ENCODE assay signal across 31 cellular contexts in the genomic region with DNA sequence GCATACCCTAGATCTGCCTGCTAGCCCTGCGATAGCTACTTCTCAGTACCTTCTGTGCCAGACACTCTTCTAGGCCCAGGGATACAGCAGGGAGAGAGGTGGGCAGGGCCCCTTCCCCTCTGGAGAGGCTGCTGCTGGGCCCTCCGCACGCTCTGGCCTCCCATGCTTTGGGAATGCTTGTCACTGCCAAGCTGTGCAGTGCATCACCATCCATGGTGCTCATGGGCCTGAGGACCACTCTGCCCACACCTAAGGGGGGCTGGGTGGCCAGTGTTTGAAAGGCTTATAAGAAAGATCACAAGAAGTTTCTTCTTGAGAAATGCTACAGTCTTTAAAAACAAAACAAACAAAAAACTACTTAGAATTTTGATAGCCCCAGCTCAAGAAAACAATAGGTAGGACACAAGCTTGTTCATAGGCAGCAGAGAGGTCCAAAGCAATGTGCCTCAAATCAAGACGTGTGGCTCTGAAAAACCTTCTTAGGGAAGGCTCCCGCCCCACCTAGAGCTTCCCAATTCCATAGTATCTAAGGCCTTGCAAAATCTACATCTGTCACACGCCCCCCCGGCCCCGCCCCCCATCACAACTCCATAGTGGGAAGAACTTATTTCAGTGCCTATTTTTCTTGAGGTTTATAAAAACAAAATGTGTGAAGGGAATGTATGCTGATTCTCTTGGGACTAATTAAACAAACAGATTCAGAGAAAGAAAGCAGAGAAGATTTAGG.
"Had no signal": no experiment of that assay in that cellular context is flagged by ENCODE, and none has a peak within 500 bp of the region (broad histone marks: within the 10 kb centered on the region; RNA-seq: fewer than 3 reads in every experiment).

No MANE protein-coding gene starts in this region.

- H3K27me3 Mint-ChIP-seq: activated B cell treated with CpG ODN at 0.5 μM for 24 hours; activated CD4-positive, alpha-beta memory T cell treated with anti-CD3 and anti-CD28 coated beads for 36 hours; activated CD8-positive, alpha-beta memory T cell treated with anti-CD3 and anti-CD28 coated beads, Interleukin-2, amount 10 ng/mL, durations not matched to agents 7 days and 5 days; activated naive CD4-positive, alpha-beta T cell treated with anti-CD3 and anti-CD28 coated beads, Interleukin-2, amount 10 ng/mL, durations not matched to agents 7 days and 5 days; activated T-cell treated with anti-CD3 and anti-CD28 coated beads, Interleukin-2, amount 50 U/mL, for 24 hours; brain; T-helper 17 cell had no signal

- H3K36me3 ChIP-seq: ascending aorta, breast epithelium, cardiac muscle cell, WERI-Rb-1 had no signal

- ATAC-seq: activated CD4-positive, CD25-positive, alpha-beta regulatory T cell treated with anti-CD3 and anti-CD28 coated beads, Interleukin-2, amount 50 U/mL, for 24 hours; activated CD8-positive, alpha-beta memory T cell treated with anti-CD3 and anti-CD28 coated beads, Interleukin-2, amount 10 ng/mL, durations not matched to agents 7 days and 5 days; activated CD8-positive, alpha-beta T cell treated with anti-CD3 and anti-CD28 coated beads, Interleukin-2, amount 10 ng/mL, durations not matched to agents 7 days and 5 days; activated naive CD4-positive, alpha-beta T cell treated with anti-CD3 and anti-CD28 coated beads, Interleukin-2, amount 50 U/mL, for 72 hours; activated T-cell treated with anti-CD3 and anti-CD28 coated beads, Interleukin-2, amount 50 U/mL, for 72 hours; T-helper 17 cell had no signal

- H3K27ac Mint-ChIP-seq: activated B cell treated with CpG ODN at 0.5 μM for 24 hours; activated CD4-positive, alpha-beta memory T cell treated with anti-CD3 and anti-CD28 coated beads for 36 hours; activated CD8-positive, alpha-beta memory T cell treated with anti-CD3 and anti-CD28 coated beads, Interleukin-2, amount 10 ng/mL, durations not matched to agents 7 days and 5 days; activated CD8-positive, alpha-beta T cell treated with anti-CD3 and anti-CD28 coated beads, Interleukin-2, amount 10 ng/mL, durations not matched to agents 7 days and 5 days; activated naive CD4-positive, alpha-beta T cell treated with anti-CD3 and anti-CD28 coated beads, Interleukin-2, amount 10 ng/mL, durations not matched to agents 7 days and 5 days; activated naive CD4-positive, alpha-beta T cell treated with anti-CD3 and anti-CD28 coated beads, Interleukin-2, amount 50 U/mL, for 72 hours; activated naive CD8-positive, alpha-beta T cell treated with anti-CD3 and anti-CD28 coated beads, Interleukin-2, amount 10 ng/mL, durations not matched to agents 7 days and 5 days; activated T-cell treated with anti-CD3 and anti-CD28 coated beads, Interleukin-2, amount 50 U/mL, for 24 hours; activated T-cell treated with anti-CD3 and anti-CD28 coated beads, Interleukin-2, amount 50 U/mL, for 72 hours; T-helper 17 cell; T-helper 2 cell treated with Interferon-gamma antibody and Interleukin-4, amounts not matched to agents 5 μg/mL and 100 μg/mL, for 36 hours had no signal

- H3K27me3 ChIP-seq: ascending aorta, breast epithelium, cardiac muscle cell had no signal

- H3K9me3 Mint-ChIP-seq: activated B cell treated with CpG ODN at 0.5 μM for 24 hours; activated CD4-positive, alpha-beta memory T cell treated with anti-CD3 and anti-CD28 coated beads for 36 hours; activated naive CD4-positive, alpha-beta T cell treated with anti-CD3 and anti-CD28 coated beads, Interleukin-2, amount 10 ng/mL, durations not matched to agents 7 days and 5 days; activated naive CD4-positive, alpha-beta T cell treated with anti-CD3 and anti-CD28 coated beads, Interleukin-2, amount 50 U/mL, for 72 hours; activated naive CD8-positive, alpha-beta T cell treated with anti-CD3 and anti-CD28 coated beads, Interleukin-2, amount 10 ng/mL, durations not matched to agents 7 days and 5 days; activated T-cell treated with anti-CD3 and anti-CD28 coated beads, Interleukin-2, amount 50 U/mL, for 24 hours; activated T-cell treated with anti-CD3 and anti-CD28 coated beads, Interleukin-2, amount 50 U/mL, for 72 hours; brain; T-helper 2 cell treated with Interferon-gamma antibody and Interleukin-4, amounts not matched to agents 5 μg/mL and 100 μg/mL, for 36 hours had no signal

- H3K4me1 Mint-ChIP-seq: activated CD8-positive, alpha-beta memory T cell treated with anti-CD3 and anti-CD28 coated beads, Interleukin-2, amount 10 ng/mL, durations not matched to agents 7 days and 5 days; activated naive CD4-positive, alpha-beta T cell treated with anti-CD3 and anti-CD28 coated beads, Interleukin-2, amount 10 ng/mL, durations not matched to agents 7 days and 5 days had no signal

- H3K9me3 ChIP-seq: ascending aorta, breast epithelium had no signal

- H3K4me3 ChIP-seq: ascending aorta, breast epithelium, cardiac muscle cell had no signal

- H3K36me3 Mint-ChIP-seq: activated CD4-positive, alpha-beta memory T cell treated with anti-CD3 and anti-CD28 coated beads for 36 hours; activated CD8-positive, alpha-beta memory T cell treated with anti-CD3 and anti-CD28 coated beads, Interleukin-2, amount 10 ng/mL, durations not matched to agents 7 days and 5 days; activated naive CD4-positive, alpha-beta T cell treated with anti-CD3 and anti-CD28 coated beads, Interleukin-2, amount 10 ng/mL, durations not matched to agents 7 days and 5 days; activated naive CD4-positive, alpha-beta T cell treated with anti-CD3 and anti-CD28 coated beads, Interleukin-2, amount 50 U/mL, for 72 hours; activated naive CD8-positive, alpha-beta T cell treated with anti-CD3 and anti-CD28 coated beads, Interleukin-2, amount 10 ng/mL, durations not matched to agents 7 days and 5 days; brain had no signal

- H3K4me3 Mint-ChIP-seq: activated B cell treated with CpG ODN at 0.5 μM for 24 hours; activated CD4-positive, alpha-beta memory T cell treated with anti-CD3 and anti-CD28 coated beads for 36 hours; activated CD8-positive, alpha-beta memory T cell treated with anti-CD3 and anti-CD28 coated beads, Interleukin-2, amount 10 ng/mL, durations not matched to agents 7 days and 5 days; activated CD8-positive, alpha-beta T cell treated with anti-CD3 and anti-CD28 coated beads, Interleukin-2, amount 10 ng/mL, durations not matched to agents 7 days and 5 days; activated naive CD4-positive, alpha-beta T cell treated with anti-CD3 and anti-CD28 coated beads, Interleukin-2, amount 10 ng/mL, durations not matched to agents 7 days and 5 days; activated naive CD8-positive, alpha-beta T cell treated with anti-CD3 and anti-CD28 coated beads, Interleukin-2, amount 10 ng/mL, durations not matched to agents 7 days and 5 days; activated T-cell treated with anti-CD3 and anti-CD28 coated beads, Interleukin-2, amount 50 U/mL, for 24 hours; activated T-cell treated with anti-CD3 and anti-CD28 coated beads, Interleukin-2, amount 50 U/mL, for 72 hours; T-helper 17 cell; T-helper 2 cell treated with Interferon-gamma antibody and Interleukin-4, amounts not matched to agents 5 μg/mL and 100 μg/mL, for 36 hours had no signal

- DNase-seq: activated B cell treated with CpG ODN at 0.5 μM for 24 hours; activated CD4-positive, alpha-beta memory T cell treated with anti-CD3 and anti-CD28 coated beads for 36 hours; activated CD4-positive, alpha-beta T cell treated with anti-CD3 and anti-CD28 coated beads for 48 hours; activated CD8-positive, alpha-beta memory T cell treated with anti-CD3 and anti-CD28 coated beads, Interleukin-2, amount 10 ng/mL, durations not matched to agents 7 days and 5 days; activated CD8-positive, alpha-beta memory T cell treated with anti-CD3 and anti-CD28 coated beads, Interleukin-2, amount 50 U/mL, for 4 hours; activated CD8-positive, alpha-beta T cell treated with anti-CD3 and anti-CD28 coated beads, Interleukin-2, amount 10 ng/mL, durations not matched to agents 7 days and 5 days; activated gamma-delta T cell; activated naive CD4-positive, alpha-beta T cell; activated naive CD4-positive, alpha-beta T cell treated with anti-CD3 and anti-CD28 coated beads, Interleukin-2, amount 10 ng/mL, durations not matched to agents 7 days and 5 days; activated naive CD8-positive, alpha-beta T cell treated with anti-CD3 and anti-CD28 coated beads, Interleukin-2, amount 10 ng/mL, durations not matched to agents 7 days and 5 days; activated T-cell treated with anti-CD3 and anti-CD28 coated beads for 4 hours; activated T-cell treated with anti-CD3 and anti-CD28 coated beads, Interleukin-2, amount 50 U/mL, for 24 hours; activated T-cell treated with anti-CD3 and anti-CD28 coated beads, Interleukin-2, amount 50 U/mL, for 72 hours; central memory CD4-positive, alpha-beta T cell; cerebellar nuclear complex; cortex of kidney; dermis blood vessel endothelial cell; effector CD8-positive, alpha-beta T cell; foreskin fibroblast; T-helper 1 cell; T-helper 17 cell; T1000; WERI-Rb-1 had no signal

- H3K27ac ChIP-seq: ascending aorta, breast epithelium, cardiac muscle cell, epithelial cell of prostate, WERI-Rb-1 had no signal

- H3K4me1 ChIP-seq: breast epithelium had no signal
